ENCODE assay signal across 7 cellular contexts in the genomic region with DNA sequence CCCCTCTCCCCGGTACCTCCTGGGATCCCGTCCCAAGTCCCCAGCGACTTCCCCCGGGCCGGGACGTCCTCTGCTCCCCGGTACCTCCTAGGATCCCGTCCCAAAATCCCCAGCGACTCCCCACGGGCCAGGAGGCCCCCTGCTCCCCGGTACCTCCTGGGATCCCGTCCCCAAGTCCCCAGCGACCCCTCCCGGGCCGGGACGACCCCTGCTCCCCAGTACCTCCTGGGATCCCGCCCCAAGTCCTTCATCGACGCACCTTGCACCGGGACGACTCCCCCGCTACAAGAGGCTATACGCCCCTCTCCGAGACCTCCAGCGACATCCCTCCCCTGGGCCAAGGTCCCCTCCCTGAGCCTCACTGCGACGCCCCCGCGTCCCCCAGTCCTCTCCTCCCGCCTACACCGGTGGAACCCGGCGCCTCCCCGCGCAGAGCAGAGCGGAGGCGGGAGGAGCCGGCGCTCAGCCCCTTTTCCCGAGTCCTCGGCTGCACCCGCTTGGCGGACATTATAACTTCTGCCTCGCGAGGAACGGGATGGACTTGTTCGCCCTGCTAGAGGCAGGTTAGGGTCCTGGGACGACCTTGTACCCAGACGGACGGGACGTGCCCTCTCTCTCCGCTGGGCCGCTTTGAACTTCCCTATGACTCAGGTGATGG. TPM values are rescaled to one million over a fixed set of nuclear protein-coding genes. Genes with fewer than 3 reads are reported as not detected.
A peak's percentile ranks its signal among the peaks of the same experiment; 100 is the strongest.
DNase-seq lines count a peak whose midpoint lies in the region; ATAC-seq and TF ChIP-seq lines count a peak whose summit lies in the region.

No MANE protein-coding gene starts in this region.

- peaks cover 14 to 26% of the 10 kb centered on the region in 2 donors for H3K4me1 Mint-ChIP-seq in natural killer cell treated with Interleukin-12 subunit alpha and Interleukin-12 subunit beta and Interleukin-15 and Interleukin-18, amount 100 ng/mL, for 72 hours (ENCODE audit: low read depth in 2 of 2)

- peak overlapping the region; percentile 68 to 74 for H3K4me3 ChIP-seq in HCT116 (replicated peaks in 1 of 2; ENCODE audit: low read depth in 1 of 2, low read length in 2 of 2)
- peak overlapping the region; percentile 61 to 92 (median 83) for H3K4me3 ChIP-seq in esophagus squamous epithelium

- H3K4me3 Mint-ChIP-seq in natural killer cell treated with Interleukin-12 subunit alpha and Interleukin-12 subunit beta and Interleukin-15 and Interleukin-18, amount 100 ng/mL, for 72 hours = peak overlapping the region; percentile 58

- intact Hi-C loops in HCT116 (cut with micrococcal nuclease) (loop anchor here (10.0 kb wide), 1 partner anchor 1379 kb away; no protein-coding TSS in a partner anchor), esophagus squamous epithelium (cut with DNase I) (no loop called here)

- no peak for DNase-seq in HCT116 (ENCODE audit: low read depth, low spot score)
- DNase-seq in activated CD4-positive, alpha-beta T cell treated with anti-CD3 and anti-CD28 coated beads, Interleukin-2, amount 50 U/mL, for 4 hours = peak; percentile 15 to 21
- no peak for DNase-seq in esophagus squamous epithelium (lab: John Stamatoyannopoulos, UW)
- DNase-seq in natural killer cell treated with Interleukin-12 subunit alpha and Interleukin-12 subunit beta and Interleukin-15 and Interleukin-18, amount 100 ng/mL, for 72 hours (ENCODE audit: low spot score) = no peak
- DNase-seq in NCI-H1694 treated with DMSO at 0.1 percent for 48 hours (lab: John Stamatoyannopoulos, UW) = no peak
- DNase-seq in activated CD4-positive, CD25-positive, alpha-beta regulatory T cell treated with anti-CD3 and anti-CD28 coated beads, Interleukin-2, amount 50 U/mL, for 72 hours = no peak

- H3K79me2 ChIP-seq in HCT116 (ENCODE audit: insufficient read depth, low read length) = no peaks in the 10 kb centered on the region

- no peak overlapping the region for H3K27ac Mint-ChIP-seq in natural killer cell treated with Interleukin-12 subunit alpha and Interleukin-12 subunit beta and Interleukin-15 and Interleukin-18, amount 100 ng/mL, for 72 hours

- no peaks in the 10 kb centered on the region for H3K9me2 ChIP-seq in HCT116 (ENCODE audit: insufficient read depth)

- POLR2A ChIA-PET in HCT116 (lab: Charles Lee) = no interaction called here

- H3K4me1 ChIP-seq in HCT116 (ENCODE audit: control insufficient read depth in 1 of 2, insufficient read depth in 2 of 2, low read length in 2 of 2) (peaks cover 14 to 33% of the 10 kb centered on the region in 2 experiments), esophagus squamous epithelium (peaks cover 30 to 80% (median 30%) of the 10 kb centered on the region in 3 donors)

- ATAC-seq in HCT116 = peak; percentile 38
- no peak for ATAC-seq in natural killer cell treated with Interleukin-12 subunit alpha and Interleukin-12 subunit beta and Interleukin-15 and Interleukin-18, amount 100 ng/mL, for 72 hours
- ATAC-seq in HG02798 (IDR thresholded peaks at IDR 0.05; ENCODE audit: poor library complexity, unreplicated experiment) = no peak

- H3K9me3 ChIP-seq in HCT116 (ENCODE audit: control insufficient read depth in 1 of 2, insufficient read depth in 1 of 2, low read depth in 1 of 2, low read length in 2 of 2) (no peaks in the 10 kb centered on the region), esophagus squamous epithelium (no peaks in the 10 kb centered on the region)

- peaks cover 57 to 81% of the 10 kb centered on the region in 2 donors for H3K27me3 Mint-ChIP-seq in natural killer cell treated with Interleukin-12 subunit alpha and Interleukin-12 subunit beta and Interleukin-15 and Interleukin-18, amount 100 ng/mL, for 72 hours

- peak overlapping the region; percentile 43; the same call in 1 of the 2 replicates for H3K27ac ChIP-seq in HCT116 (ENCODE audit: low read depth, low read length)
- H3K27ac ChIP-seq in esophagus squamous epithelium = peak overlapping the region; percentile 89 to 97 (median 92)

- no peak overlapping the region for H2AFZ ChIP-seq in HCT116 (ENCODE audit: low read depth, low read length, poor library complexity, severe bottlenecking)

- H3K27me3 ChIP-seq in HCT116 (ENCODE audit: insufficient read depth, low read length) = no peaks in the 10 kb centered on the region
- peaks cover 0 to 5% (median 0%) of the 10 kb centered on the region in 4 donors for H3K27me3 ChIP-seq in esophagus squamous epithelium

- RAD21 ChIA-PET in HCT116 (lab: Charles Lee; ENCODE audit: low non-redundant PET in 1 of 2, low total read pairs in 2 of 2, uncharacterized antibody in 2 of 2, unreplicated experiment in 2 of 2) = no interaction called here

- no TSS peak for BruUV-seq in HCT116 (replicated peaks; lab: Mats Ljungman, UMichigan)

- WGBS in esophagus squamous epithelium, 2 donors = 0% methylated on average over 9 to 21 of the region's 53 CpGs

- CTCF ChIA-PET in HCT116 (lab: Charles Lee) = no interaction called here

- no peaks in the 10 kb centered on the region for H3K36me3 ChIP-seq in HCT116 (ENCODE audit: control insufficient read depth in 1 of 2, insufficient read depth in 2 of 2, low read length in 2 of 2)
- H3K36me3 ChIP-seq in esophagus squamous epithelium = no peaks in the 10 kb centered on the region

- peak overlapping the region; percentile 96 for H3K4me2 ChIP-seq in HCT116 (ENCODE audit: low read length)

- no peak for TF ChIP-seq POLR2A in HCT116 (IDR thresholded peaks at IDR 0.05; ENCODE audit: borderline replicate concordance, extremely low read depth, insufficient read depth, insufficient read length)
- no peak for TF ChIP-seq POLR2A in esophagus squamous epithelium (IDR thresholded peaks at IDR 0.05)

- peak overlapping the region; percentile 71 for H3K9ac ChIP-seq in HCT116 (ENCODE audit: low read length)

- H3K36me3 Mint-ChIP-seq in natural killer cell treated with Interleukin-12 subunit alpha and Interleukin-12 subunit beta and Interleukin-15 and Interleukin-18, amount 100 ng/mL, for 72 hours = no peaks in the 10 kb centered on the region

- no peak for TF ChIP-seq CTCF in HCT116 (IDR thresholded peaks at IDR 0.05 in 2 of 3, conservative IDR thresholded peaks at IDR 0.05 in 1 of 3; ENCODE audit: borderline replicate concordance in 1 of 3, insufficient read depth in 1 of 3, low read depth in 2 of 3, low read length in 2 of 3)
- TF ChIP-seq CTCF in esophagus squamous epithelium (IDR thresholded peaks at IDR 0.05) = no peak

- TF ChIP-seq RAD21 in HCT116 (IDR thresholded peaks at IDR 0.05; ENCODE audit: low read depth) = no peak

- no peaks in the 10 kb centered on the region for H4K20me1 ChIP-seq in HCT116 (ENCODE audit: insufficient read depth)

- no peaks in the 10 kb centered on the region for H3K9me3 Mint-ChIP-seq in natural killer cell treated with Interleukin-12 subunit alpha and Interleukin-12 subunit beta and Interleukin-15 and Interleukin-18, amount 100 ng/mL, for 72 hours

TF ChIP-seq in HCT116, 20 proteins besides CTCF, POLR2A, EP300 and RAD21:
- TF ChIP-seq TCF7L2 (IDR thresholded peaks at IDR 0.05; ENCODE audit: borderline replicate concordance, extremely low read depth, insufficient read depth, insufficient read length) (peak; percentile 66), ZNF274 (IDR thresholded peaks at IDR 0.05; ENCODE audit: low read depth, low read length) (no peak), EGR1 (IDR thresholded peaks at IDR 0.05; ENCODE audit: low read depth) (peak; percentile 80)

RNA-seq across cellular contexts. Expression of a gene that starts 0.9 kb away (rescaled TPM):
- total RNA-seq in HCT116 (2021; ENCODE audit: unreplicated experiment) = 31.9 TPM
- 15.5 and 17.5 TPM in 2 replicates for polyA plus RNA-seq in HCT116 (2012)
- 10 to 100 TPM; 34.3 to 64.8 (median 47.7) TPM for total RNA-seq in esophagus squamous epithelium
- total RNA-seq in natural killer cell treated with Interleukin-12 subunit alpha and Interleukin-12 subunit beta and Interleukin-15 and Interleukin-18, amount 100 ng/mL, for 72 hours = under 1 TPM; 0.17 to 0.59 TPM

RNA-seq across cellular contexts. Expression of a gene that starts 12.1 kb away (rescaled TPM):
- total RNA-seq in HCT116 (2021; ENCODE audit: unreplicated experiment) (not detected), esophagus squamous epithelium (under 1 TPM in 1 of 4 donors, not detected in 3; 0.38 TPM)
- polyA plus RNA-seq in HCT116 (2012) = not detected in 2 replicates
- not detected for total RNA-seq in natural killer cell treated with Interleukin-12 subunit alpha and Interleukin-12 subunit beta and Interleukin-15 and Interleukin-18, amount 100 ng/mL, for 72 hours

Comparison
In these comparisons a context has a peak if more than half of its experiments do, and no peak if none do; other contexts are left out.
1. DNase-seq: peak in activated CD4-positive, alpha-beta T cell treated with anti-CD3 and anti-CD28 coated beads, Interleukin-2, amount 50 U/mL, for 4 hours (2 of 2); none in HCT116 (single experiment), esophagus squamous epithelium (single experiment), natural killer cell treated with Interleukin-12 subunit alpha and Interleukin-12 subunit beta and Interleukin-15 and Interleukin-18, amount 100 ng/mL, for 72 hours (single experiment), NCI-H1694 treated with DMSO at 0.1 percent for 48 hours (single experiment) and activated CD4-positive, CD25-positive, alpha-beta regulatory T cell treated with anti-CD3 and anti-CD28 coated beads, Interleukin-2, amount 50 U/mL, for 72 hours (single experiment).
2. RNA of a gene that starts 0.9 kb away (total RNA-seq): 34.3 to 64.8 TPM in esophagus squamous epithelium and 31.9 TPM in HCT116 (single experiment); 0.17 to 0.59 TPM in natural killer cell treated with Interleukin-12 subunit alpha and Interleukin-12 subunit beta and Interleukin-15 and Interleukin-18, amount 100 ng/mL, for 72 hours; every median in the first group is over 10 times any median in the second.